Comparison of ENCODE assay signal across 17 cellular contexts in the genomic region with DNA sequence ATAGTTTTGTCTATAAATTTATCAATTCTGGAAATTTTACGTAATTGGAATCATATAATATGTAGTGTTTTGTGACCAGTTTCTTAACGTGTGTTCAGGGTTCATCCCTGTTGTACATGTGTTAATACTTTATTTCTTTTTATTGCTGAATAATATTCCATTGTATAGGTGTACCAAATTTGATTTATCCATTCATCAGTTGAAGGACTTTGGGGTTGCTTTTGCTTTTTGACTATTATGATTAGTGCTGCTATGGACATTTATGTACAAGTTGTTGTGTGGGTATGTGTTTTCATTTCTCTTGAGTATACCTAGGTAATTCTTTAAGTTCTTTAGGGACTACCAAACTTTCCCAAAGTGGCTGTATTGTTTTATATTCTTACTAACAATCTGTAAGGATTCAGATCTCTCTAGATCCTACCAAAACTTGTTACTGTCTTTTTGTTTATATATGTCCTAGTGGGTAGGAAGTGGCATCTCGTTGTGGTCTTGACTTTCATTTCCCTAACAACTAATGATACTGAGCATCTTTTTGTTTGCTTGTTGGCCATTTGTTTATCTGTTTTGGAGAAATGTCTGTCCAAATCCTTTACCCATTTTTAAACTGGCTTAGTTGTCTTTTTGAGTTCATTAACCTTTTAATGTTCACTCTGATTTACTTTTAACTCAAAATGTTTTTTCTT. TPM values are rescaled to one million over a fixed set of nuclear protein-coding genes. Genes with fewer than 3 reads are reported as not detected.
DNase-seq lines count a peak whose midpoint lies in the region; ATAC-seq and TF ChIP-seq lines count a peak whose summit lies in the region.
"Had no signal": no experiment of that assay in that cellular context is flagged by ENCODE, and none has a peak within 500 bp of the region (broad histone marks: within the 10 kb centered on the region; RNA-seq: fewer than 3 reads in every experiment).

No MANE protein-coding gene starts in this region.

- ATAC-seq in activated CD8-positive, alpha-beta T cell treated with anti-CD3 and anti-CD28 coated beads, Interleukin-2, amount 10 ng/mL, durations not matched to agents 7 days and 5 days, result peak; percentile 49
- no peak for ATAC-seq in activated CD8-positive, alpha-beta T cell treated with anti-CD3 and anti-CD28 coated beads for 36 hours
- ATAC-seq in GM21737 (IDR thresholded peaks at IDR 0.05; ENCODE audit: unreplicated experiment) (peak; percentile 57), HG03354 (IDR thresholded peaks at IDR 0.05; ENCODE audit: poor library complexity, severe bottlenecking, unreplicated experiment) (peak; percentile 92), memory B cell (ENCODE audit: low read depth) (peak; percentile 76), HG03108 (IDR thresholded peaks at IDR 0.05; ENCODE audit: unreplicated experiment) (no peak)
- ATAC-seq in CD4-positive, alpha-beta T cell (ENCODE audit: poor library complexity), result no peak
- ATAC-seq: A549, psoas muscle had no signal

- H3K9me3 ChIP-seq in CD4-positive, alpha-beta T cell (ENCODE audit: control insufficient read depth, low read length), result no peaks in the 10 kb centered on the region
- H3K9me3 ChIP-seq: A549, psoas muscle, stomach had no signal

- no peak overlapping the region for H3K27ac ChIP-seq in CD4-positive, alpha-beta T cell (ENCODE audit: low read depth, low read length)
- H3K27ac ChIP-seq: A549, cardiac muscle cell, psoas muscle, stomach, VCaP had no signal

- H3K27me3 Mint-ChIP-seq in activated CD8-positive, alpha-beta T cell treated with anti-CD3 and anti-CD28 coated beads, Interleukin-2, amount 10 ng/mL, durations not matched to agents 7 days and 5 days (ENCODE audit: low read depth), result no peaks in the 10 kb centered on the region
- H3K27me3 Mint-ChIP-seq in activated CD8-positive, alpha-beta T cell treated with anti-CD3 and anti-CD28 coated beads for 36 hours, result no peaks in the 10 kb centered on the region
- no peaks in the 10 kb centered on the region for H3K27me3 Mint-ChIP-seq in memory B cell
- no peaks in the 10 kb centered on the region for H3K27me3 Mint-ChIP-seq in CD4-positive, alpha-beta T cell

- no peak for TF ChIP-seq CTCF in activated CD8-positive, alpha-beta T cell treated with anti-CD3 and anti-CD28 coated beads for 36 hours (IDR thresholded peaks at IDR 0.05)
- no peak for TF ChIP-seq CTCF in CD4-positive, alpha-beta T cell (IDR thresholded peaks at IDR 0.05)

- no peak overlapping the region for H3K27ac Mint-ChIP-seq in activated CD8-positive, alpha-beta T cell treated with anti-CD3 and anti-CD28 coated beads, Interleukin-2, amount 10 ng/mL, durations not matched to agents 7 days and 5 days
- no peak overlapping the region for H3K27ac Mint-ChIP-seq in activated CD8-positive, alpha-beta T cell treated with anti-CD3 and anti-CD28 coated beads for 36 hours
- peak overlapping the region; percentile 45 for H3K27ac Mint-ChIP-seq in memory B cell
- no peak overlapping the region for H3K27ac Mint-ChIP-seq in CD4-positive, alpha-beta T cell
- H3K27ac Mint-ChIP-seq: activated T-helper 1 cell treated with anti-CD3 and anti-CD28 coated beads, Interleukin-12 subunit alpha, Interleukin-12 subunit beta, Interleukin-2, Interleukin-4 antibody, amounts not matched to agents 30 ng/mL and 10 ng/mL and 1 ng/mL, durations not matched to agents 14 hours and 24 hours and 36 hours had no signal

- POLR2A ChIA-PET in activated CD8-positive, alpha-beta T cell treated with anti-CD3 and anti-CD28 coated beads, Interleukin-2, amount 10 ng/mL, durations not matched to agents 7 days and 5 days (lab: Charles Lee), result no interaction called here
- POLR2A ChIA-PET in activated CD8-positive, alpha-beta T cell treated with anti-CD3 and anti-CD28 coated beads for 36 hours (lab: Charles Lee), result no interaction called here
- POLR2A ChIA-PET in CD4-positive, alpha-beta T cell (lab: Charles Lee), result interaction anchor here (2.5 kb wide), 1 partner anchor 15 kb away, joined by 9 read pairs; a partner anchor contains a TSS

- no peak for DNase-seq in activated CD8-positive, alpha-beta T cell treated with anti-CD3 and anti-CD28 coated beads, Interleukin-2, amount 10 ng/mL, durations not matched to agents 7 days and 5 days
- DNase-seq in activated CD8-positive, alpha-beta T cell treated with anti-CD3 and anti-CD28 coated beads for 36 hours, result no peak
- no peak for DNase-seq in memory B cell (ENCODE audit: low spot score in 2 of 2)
- DNase-seq in stimulated activated CD4-positive, alpha-beta T cell treated with anti-CD3 and anti-CD28 coated beads, Interleukin-4, amount 100 ng/mL, for 24 hours, result no peak
- no peak for DNase-seq in CD4-positive, alpha-beta T cell
- DNase-seq: mesendoderm; psoas muscle; RPMI8226; stimulated activated CD4-positive, alpha-beta T cell treated with anti-CD3 and anti-CD28 coated beads, Interleukin-2, amount 100 ng/mL, for 48 hours; stomach had no signal

- H3K36me3 Mint-ChIP-seq in activated CD8-positive, alpha-beta T cell treated with anti-CD3 and anti-CD28 coated beads, Interleukin-2, amount 10 ng/mL, durations not matched to agents 7 days and 5 days (ENCODE audit: low read depth), result peaks cover 34% of the 10 kb centered on the region
- H3K36me3 Mint-ChIP-seq in activated CD8-positive, alpha-beta T cell treated with anti-CD3 and anti-CD28 coated beads for 36 hours (ENCODE audit: low read depth), result peaks cover 38% of the 10 kb centered on the region
- peaks cover 5% of the 10 kb centered on the region for H3K36me3 Mint-ChIP-seq in memory B cell
- H3K36me3 Mint-ChIP-seq in CD4-positive, alpha-beta T cell (ENCODE audit: low read depth), result peaks cover 12% of the 10 kb centered on the region

- H3K4me1 Mint-ChIP-seq in activated CD8-positive, alpha-beta T cell treated with anti-CD3 and anti-CD28 coated beads, Interleukin-2, amount 10 ng/mL, durations not matched to agents 7 days and 5 days (ENCODE audit: low read depth), result peaks cover 45% of the 10 kb centered on the region
- H3K4me1 Mint-ChIP-seq in activated CD8-positive, alpha-beta T cell treated with anti-CD3 and anti-CD28 coated beads for 36 hours (ENCODE audit: low read depth), result peaks cover 47% of the 10 kb centered on the region
- peaks cover 27% of the 10 kb centered on the region for H3K4me1 Mint-ChIP-seq in memory B cell
- peaks cover 61% of the 10 kb centered on the region for H3K4me1 Mint-ChIP-seq in CD4-positive, alpha-beta T cell (ENCODE audit: low read depth)

- H3K9me3 Mint-ChIP-seq in activated CD8-positive, alpha-beta T cell treated with anti-CD3 and anti-CD28 coated beads, Interleukin-2, amount 10 ng/mL, durations not matched to agents 7 days and 5 days (ENCODE audit: insufficient read depth), result peaks cover 6% of the 10 kb centered on the region
- H3K9me3 Mint-ChIP-seq in activated CD8-positive, alpha-beta T cell treated with anti-CD3 and anti-CD28 coated beads for 36 hours, result no peaks in the 10 kb centered on the region
- no peaks in the 10 kb centered on the region for H3K9me3 Mint-ChIP-seq in memory B cell
- no peaks in the 10 kb centered on the region for H3K9me3 Mint-ChIP-seq in CD4-positive, alpha-beta T cell
- H3K9me3 Mint-ChIP-seq: activated T-helper 1 cell treated with anti-CD3 and anti-CD28 coated beads, Interleukin-12 subunit alpha, Interleukin-12 subunit beta, Interleukin-2, Interleukin-4 antibody, amounts not matched to agents 30 ng/mL and 10 ng/mL and 1 ng/mL, durations not matched to agents 14 hours and 24 hours and 36 hours had no signal

- intact Hi-C loops in activated CD8-positive, alpha-beta T cell treated with anti-CD3 and anti-CD28 coated beads for 36 hours (cut with micrococcal nuclease), result no loop called here
- intact Hi-C loops in CD4-positive, alpha-beta T cell (cut with DNase I, micrococcal nuclease), result no loop called here

- no peaks in the 10 kb centered on the region for H3K27me3 ChIP-seq in CD4-positive, alpha-beta T cell (ENCODE audit: control insufficient read depth, insufficient read depth, low read length)
- H3K27me3 ChIP-seq: cardiac muscle cell, stomach had no signal

- CTCF ChIA-PET in activated CD8-positive, alpha-beta T cell treated with anti-CD3 and anti-CD28 coated beads, Interleukin-2, amount 10 ng/mL, durations not matched to agents 7 days and 5 days (lab: Charles Lee), result interaction anchor here (1.6 kb wide), 1 partner anchor 40 kb away, joined by 10 read pairs; no protein-coding TSS in a partner anchor
- CTCF ChIA-PET in activated CD8-positive, alpha-beta T cell treated with anti-CD3 and anti-CD28 coated beads for 36 hours (lab: Charles Lee), result no interaction called here
- CTCF ChIA-PET in CD4-positive, alpha-beta T cell (lab: Charles Lee), result no interaction called here

- H3K4me3 Mint-ChIP-seq in activated CD8-positive, alpha-beta T cell treated with anti-CD3 and anti-CD28 coated beads, Interleukin-2, amount 10 ng/mL, durations not matched to agents 7 days and 5 days, result no peak overlapping the region
- no peak overlapping the region for H3K4me3 Mint-ChIP-seq in activated CD8-positive, alpha-beta T cell treated with anti-CD3 and anti-CD28 coated beads for 36 hours
- H3K4me3 Mint-ChIP-seq in memory B cell, result no peak overlapping the region
- no peak overlapping the region for H3K4me3 Mint-ChIP-seq in CD4-positive, alpha-beta T cell
- H3K4me3 Mint-ChIP-seq: activated T-helper 1 cell treated with anti-CD3 and anti-CD28 coated beads, Interleukin-12 subunit alpha, Interleukin-12 subunit beta, Interleukin-2, Interleukin-4 antibody, amounts not matched to agents 30 ng/mL and 10 ng/mL and 1 ng/mL, durations not matched to agents 14 hours and 24 hours and 36 hours had no signal

RNA-seq across cellular contexts. Expression of a gene that starts 14.9 kb away (rescaled TPM):
- total RNA-seq in activated CD8-positive, alpha-beta T cell treated with anti-CD3 and anti-CD28 coated beads, Interleukin-2, amount 10 ng/mL, durations not matched to agents 7 days and 5 days, result 10 to 100 TPM; 71.1 to 76.5 TPM
- 10 to 100 TPM; 80.8 to 82.4 TPM for total RNA-seq in activated CD8-positive, alpha-beta T cell treated with anti-CD3 and anti-CD28 coated beads for 36 hours
- total RNA-seq in CD4-positive, alpha-beta T cell, result 10 to 100 TPM; 36.7 to 41.0 TPM

Comparison
In these comparisons a context has a peak if more than half of its experiments do, and no peak if none do; other contexts are left out.
1. ATAC-seq: peak in activated CD8-positive, alpha-beta T cell treated with anti-CD3 and anti-CD28 coated beads, Interleukin-2, amount 10 ng/mL, durations not matched to agents 7 days and 5 days (single experiment), GM21737 (single experiment), HG03354 (single experiment) and memory B cell (single experiment); none in activated CD8-positive, alpha-beta T cell treated with anti-CD3 and anti-CD28 coated beads for 36 hours (single experiment), CD4-positive, alpha-beta T cell (single experiment) and HG03108 (single experiment).